In the genomic region with DNA sequence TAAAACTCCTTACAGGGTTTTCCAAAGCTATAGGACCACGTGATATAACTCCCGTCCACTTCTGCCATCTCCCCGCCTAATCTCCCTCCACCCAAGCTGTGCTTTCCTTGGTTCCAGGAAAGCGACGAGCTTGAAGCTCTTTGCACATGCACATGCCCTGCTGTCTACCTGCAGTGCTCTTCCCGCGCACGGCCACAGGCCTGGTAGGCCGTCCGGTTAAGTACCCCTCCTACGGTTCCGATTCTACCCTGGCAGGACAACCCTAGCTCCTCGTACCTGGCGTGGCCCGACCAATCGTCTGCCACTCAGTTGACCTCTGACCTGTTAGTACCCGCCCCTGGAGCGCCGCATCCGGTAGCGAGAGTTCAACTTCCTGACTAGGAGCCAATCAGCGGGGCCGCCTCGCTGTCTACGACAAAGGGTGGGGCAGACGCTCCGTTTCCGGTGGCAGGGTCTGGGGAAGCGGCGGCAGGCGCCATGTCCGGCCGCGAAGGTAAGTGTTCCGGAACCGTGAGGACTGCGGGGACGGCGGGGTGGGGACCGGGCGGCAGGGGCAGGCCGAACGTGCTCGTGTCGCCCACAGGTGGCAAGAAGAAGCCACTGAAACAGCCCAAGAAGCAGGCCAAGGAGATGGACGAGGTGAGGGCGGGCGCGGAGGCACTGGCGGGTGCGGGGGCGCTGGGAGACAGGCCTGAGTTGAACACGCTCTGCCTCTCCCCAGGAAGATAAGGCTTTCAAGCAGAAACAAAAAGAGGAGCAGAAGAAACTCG, we compare ENCODE assay signal across 1 cellular context.
TF ChIP-seq lines count a peak whose summit lies in the region.

A gene with protein sequence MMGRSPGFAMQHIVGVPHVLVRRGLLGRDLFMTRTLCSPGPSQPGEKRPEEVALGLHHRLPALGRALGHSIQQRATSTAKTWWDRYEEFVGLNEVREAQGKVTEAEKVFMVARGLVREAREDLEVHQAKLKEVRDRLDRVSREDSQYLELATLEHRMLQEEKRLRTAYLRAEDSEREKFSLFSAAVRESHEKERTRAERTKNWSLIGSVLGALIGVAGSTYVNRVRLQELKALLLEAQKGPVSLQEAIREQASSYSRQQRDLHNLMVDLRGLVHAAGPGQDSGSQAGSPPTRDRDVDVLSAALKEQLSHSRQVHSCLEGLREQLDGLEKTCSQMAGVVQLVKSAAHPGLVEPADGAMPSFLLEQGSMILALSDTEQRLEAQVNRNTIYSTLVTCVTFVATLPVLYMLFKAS (minus strand): TSS at position 300 of the 770 bp plus-strand sequence. CDS start 4,991 bp downstream, outside the sequence.
A gene (plus strand): TSS at position 438 of the 770 bp plus-strand sequence. CDS start 40 bp downstream, at position 478.

TF ChIP-seq in WTC11, 78 proteins besides CTCF, POLR2A, EP300 and RAD21 (continued from another document and continues in another):
- TF ChIP-seq, protein P1, sequence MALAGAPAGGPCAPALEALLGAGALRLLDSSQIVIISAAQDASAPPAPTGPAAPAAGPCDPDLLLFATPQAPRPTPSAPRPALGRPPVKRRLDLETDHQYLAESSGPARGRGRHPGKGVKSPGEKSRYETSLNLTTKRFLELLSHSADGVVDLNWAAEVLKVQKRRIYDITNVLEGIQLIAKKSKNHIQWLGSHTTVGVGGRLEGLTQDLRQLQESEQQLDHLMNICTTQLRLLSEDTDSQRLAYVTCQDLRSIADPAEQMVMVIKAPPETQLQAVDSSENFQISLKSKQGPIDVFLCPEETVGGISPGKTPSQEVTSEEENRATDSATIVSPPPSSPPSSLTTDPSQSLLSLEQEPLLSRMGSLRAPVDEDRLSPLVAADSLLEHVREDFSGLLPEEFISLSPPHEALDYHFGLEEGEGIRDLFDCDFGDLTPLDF (CRISPR knock-in tag; IDR thresholded peaks at IDR 0.05) = 0 out of 2 replicates have a peak, but pooled peaks have one; percentile 24
- no peak for TF ChIP-seq JAZF1 (CRISPR knock-in tag; IDR thresholded peaks at IDR 0.05)
- TF ChIP-seq JUN (CRISPR knock-in tag; IDR thresholded peaks at IDR 0.05) = no peak
- TF ChIP-seq GRHL2 (CRISPR knock-in tag; IDR thresholded peaks at IDR 0.05; ENCODE audit: insufficient replicate concordance, severe bottlenecking) = no peak
- TF ChIP-seq, protein P2, sequence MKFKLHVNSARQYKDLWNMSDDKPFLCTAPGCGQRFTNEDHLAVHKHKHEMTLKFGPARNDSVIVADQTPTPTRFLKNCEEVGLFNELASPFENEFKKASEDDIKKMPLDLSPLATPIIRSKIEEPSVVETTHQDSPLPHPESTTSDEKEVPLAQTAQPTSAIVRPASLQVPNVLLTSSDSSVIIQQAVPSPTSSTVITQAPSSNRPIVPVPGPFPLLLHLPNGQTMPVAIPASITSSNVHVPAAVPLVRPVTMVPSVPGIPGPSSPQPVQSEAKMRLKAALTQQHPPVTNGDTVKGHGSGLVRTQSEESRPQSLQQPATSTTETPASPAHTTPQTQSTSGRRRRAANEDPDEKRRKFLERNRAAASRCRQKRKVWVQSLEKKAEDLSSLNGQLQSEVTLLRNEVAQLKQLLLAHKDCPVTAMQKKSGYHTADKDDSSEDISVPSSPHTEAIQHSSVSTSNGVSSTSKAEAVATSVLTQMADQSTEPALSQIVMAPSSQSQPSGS (CRISPR knock-in tag; IDR thresholded peaks at IDR 0.05; ENCODE audit: borderline replicate concordance, low read depth) = no peak
- TF ChIP-seq, protein P3, sequence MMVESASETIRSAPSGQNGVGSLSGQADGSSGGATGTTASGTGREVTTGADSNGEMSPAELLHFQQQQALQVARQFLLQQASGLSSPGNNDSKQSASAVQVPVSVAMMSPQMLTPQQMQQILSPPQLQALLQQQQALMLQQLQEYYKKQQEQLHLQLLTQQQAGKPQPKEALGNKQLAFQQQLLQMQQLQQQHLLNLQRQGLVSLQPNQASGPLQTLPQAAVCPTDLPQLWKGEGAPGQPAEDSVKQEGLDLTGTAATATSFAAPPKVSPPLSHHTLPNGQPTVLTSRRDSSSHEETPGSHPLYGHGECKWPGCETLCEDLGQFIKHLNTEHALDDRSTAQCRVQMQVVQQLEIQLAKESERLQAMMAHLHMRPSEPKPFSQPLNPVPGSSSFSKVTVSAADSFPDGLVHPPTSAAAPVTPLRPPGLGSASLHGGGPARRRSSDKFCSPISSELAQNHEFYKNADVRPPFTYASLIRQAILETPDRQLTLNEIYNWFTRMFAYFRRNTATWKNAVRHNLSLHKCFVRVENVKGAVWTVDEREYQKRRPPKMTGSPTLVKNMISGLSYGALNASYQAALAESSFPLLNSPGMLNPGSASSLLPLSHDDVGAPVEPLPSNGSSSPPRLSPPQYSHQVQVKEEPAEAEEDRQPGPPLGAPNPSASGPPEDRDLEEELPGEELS (CRISPR knock-in tag; IDR thresholded peaks at IDR 0.05) = 0 out of 2 replicates have a peak, but pooled peaks have one; percentile 75
- TF ChIP-seq, protein P4, sequence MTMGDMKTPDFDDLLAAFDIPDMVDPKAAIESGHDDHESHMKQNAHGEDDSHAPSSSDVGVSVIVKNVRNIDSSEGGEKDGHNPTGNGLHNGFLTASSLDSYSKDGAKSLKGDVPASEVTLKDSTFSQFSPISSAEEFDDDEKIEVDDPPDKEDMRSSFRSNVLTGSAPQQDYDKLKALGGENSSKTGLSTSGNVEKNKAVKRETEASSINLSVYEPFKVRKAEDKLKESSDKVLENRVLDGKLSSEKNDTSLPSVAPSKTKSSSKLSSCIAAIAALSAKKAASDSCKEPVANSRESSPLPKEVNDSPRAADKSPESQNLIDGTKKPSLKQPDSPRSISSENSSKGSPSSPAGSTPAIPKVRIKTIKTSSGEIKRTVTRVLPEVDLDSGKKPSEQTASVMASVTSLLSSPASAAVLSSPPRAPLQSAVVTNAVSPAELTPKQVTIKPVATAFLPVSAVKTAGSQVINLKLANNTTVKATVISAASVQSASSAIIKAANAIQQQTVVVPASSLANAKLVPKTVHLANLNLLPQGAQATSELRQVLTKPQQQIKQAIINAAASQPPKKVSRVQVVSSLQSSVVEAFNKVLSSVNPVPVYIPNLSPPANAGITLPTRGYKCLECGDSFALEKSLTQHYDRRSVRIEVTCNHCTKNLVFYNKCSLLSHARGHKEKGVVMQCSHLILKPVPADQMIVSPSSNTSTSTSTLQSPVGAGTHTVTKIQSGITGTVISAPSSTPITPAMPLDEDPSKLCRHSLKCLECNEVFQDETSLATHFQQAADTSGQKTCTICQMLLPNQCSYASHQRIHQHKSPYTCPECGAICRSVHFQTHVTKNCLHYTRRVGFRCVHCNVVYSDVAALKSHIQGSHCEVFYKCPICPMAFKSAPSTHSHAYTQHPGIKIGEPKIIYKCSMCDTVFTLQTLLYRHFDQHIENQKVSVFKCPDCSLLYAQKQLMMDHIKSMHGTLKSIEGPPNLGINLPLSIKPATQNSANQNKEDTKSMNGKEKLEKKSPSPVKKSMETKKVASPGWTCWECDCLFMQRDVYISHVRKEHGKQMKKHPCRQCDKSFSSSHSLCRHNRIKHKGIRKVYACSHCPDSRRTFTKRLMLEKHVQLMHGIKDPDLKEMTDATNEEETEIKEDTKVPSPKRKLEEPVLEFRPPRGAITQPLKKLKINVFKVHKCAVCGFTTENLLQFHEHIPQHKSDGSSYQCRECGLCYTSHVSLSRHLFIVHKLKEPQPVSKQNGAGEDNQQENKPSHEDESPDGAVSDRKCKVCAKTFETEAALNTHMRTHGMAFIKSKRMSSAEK (CRISPR knock-in tag; IDR thresholded peaks at IDR 0.05; ENCODE audit: borderline replicate concordance) = no peak
- no peak for TF ChIP-seq ZNF416 (CRISPR knock-in tag; IDR thresholded peaks at IDR 0.05)
- TF ChIP-seq FOXP1 (CRISPR knock-in tag; IDR thresholded peaks at IDR 0.05; ENCODE audit: borderline replicate concordance) = peak; percentile 88; the same call in 1 of the 2 replicates
- no peak for TF ChIP-seq HMGA2 (CRISPR knock-in tag; IDR thresholded peaks at IDR 0.05)
- no peak for TF ChIP-seq EMX1 (CRISPR knock-in tag; IDR thresholded peaks at IDR 0.05)
- TF ChIP-seq, protein P5, sequence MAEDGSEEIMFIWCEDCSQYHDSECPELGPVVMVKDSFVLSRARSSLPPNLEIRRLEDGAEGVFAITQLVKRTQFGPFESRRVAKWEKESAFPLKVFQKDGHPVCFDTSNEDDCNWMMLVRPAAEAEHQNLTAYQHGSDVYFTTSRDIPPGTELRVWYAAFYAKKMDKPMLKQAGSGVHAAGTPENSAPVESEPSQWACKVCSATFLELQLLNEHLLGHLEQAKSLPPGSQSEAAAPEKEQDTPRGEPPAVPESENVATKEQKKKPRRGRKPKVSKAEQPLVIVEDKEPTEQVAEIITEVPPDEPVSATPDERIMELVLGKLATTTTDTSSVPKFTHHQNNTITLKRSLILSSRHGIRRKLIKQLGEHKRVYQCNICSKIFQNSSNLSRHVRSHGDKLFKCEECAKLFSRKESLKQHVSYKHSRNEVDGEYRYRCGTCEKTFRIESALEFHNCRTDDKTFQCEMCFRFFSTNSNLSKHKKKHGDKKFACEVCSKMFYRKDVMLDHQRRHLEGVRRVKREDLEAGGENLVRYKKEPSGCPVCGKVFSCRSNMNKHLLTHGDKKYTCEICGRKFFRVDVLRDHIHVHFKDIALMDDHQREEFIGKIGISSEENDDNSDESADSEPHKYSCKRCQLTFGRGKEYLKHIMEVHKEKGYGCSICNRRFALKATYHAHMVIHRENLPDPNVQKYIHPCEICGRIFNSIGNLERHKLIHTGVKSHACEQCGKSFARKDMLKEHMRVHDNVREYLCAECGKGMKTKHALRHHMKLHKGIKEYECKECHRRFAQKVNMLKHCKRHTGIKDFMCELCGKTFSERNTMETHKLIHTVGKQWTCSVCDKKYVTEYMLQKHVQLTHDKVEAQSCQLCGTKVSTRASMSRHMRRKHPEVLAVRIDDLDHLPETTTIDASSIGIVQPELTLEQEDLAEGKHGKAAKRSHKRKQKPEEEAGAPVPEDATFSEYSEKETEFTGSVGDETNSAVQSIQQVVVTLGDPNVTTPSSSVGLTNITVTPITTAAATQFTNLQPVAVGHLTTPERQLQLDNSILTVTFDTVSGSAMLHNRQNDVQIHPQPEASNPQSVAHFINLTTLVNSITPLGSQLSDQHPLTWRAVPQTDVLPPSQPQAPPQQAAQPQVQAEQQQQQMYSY (CRISPR knock-in tag; IDR thresholded peaks at IDR 0.05) = no peak
- TF ChIP-seq, protein P6, sequence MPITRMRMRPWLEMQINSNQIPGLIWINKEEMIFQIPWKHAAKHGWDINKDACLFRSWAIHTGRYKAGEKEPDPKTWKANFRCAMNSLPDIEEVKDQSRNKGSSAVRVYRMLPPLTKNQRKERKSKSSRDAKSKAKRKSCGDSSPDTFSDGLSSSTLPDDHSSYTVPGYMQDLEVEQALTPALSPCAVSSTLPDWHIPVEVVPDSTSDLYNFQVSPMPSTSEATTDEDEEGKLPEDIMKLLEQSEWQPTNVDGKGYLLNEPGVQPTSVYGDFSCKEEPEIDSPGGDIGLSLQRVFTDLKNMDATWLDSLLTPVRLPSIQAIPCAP (CRISPR knock-in tag; IDR thresholded peaks at IDR 0.05) = 0 out of 2 replicates have a peak, but pooled peaks have one; percentile 23
- TF ChIP-seq ZNF232 (CRISPR knock-in tag; IDR thresholded peaks at IDR 0.05) = peak; percentile 95
- no peak for TF ChIP-seq SOX15 (CRISPR knock-in tag; IDR thresholded peaks at IDR 0.05)
- TF ChIP-seq, protein P7, sequence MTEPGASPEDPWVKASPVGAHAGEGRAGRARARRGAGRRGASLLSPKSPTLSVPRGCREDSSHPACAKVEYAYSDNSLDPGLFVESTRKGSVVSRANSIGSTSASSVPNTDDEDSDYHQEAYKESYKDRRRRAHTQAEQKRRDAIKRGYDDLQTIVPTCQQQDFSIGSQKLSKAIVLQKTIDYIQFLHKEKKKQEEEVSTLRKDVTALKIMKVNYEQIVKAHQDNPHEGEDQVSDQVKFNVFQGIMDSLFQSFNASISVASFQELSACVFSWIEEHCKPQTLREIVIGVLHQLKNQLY (CRISPR knock-in tag; IDR thresholded peaks at IDR 0.05) = 0 out of 2 replicates have a peak, but pooled peaks have one; percentile 78
- no peak for TF ChIP-seq ZNF121 (CRISPR knock-in tag; IDR thresholded peaks at IDR 0.05)
- TF ChIP-seq, protein P8, sequence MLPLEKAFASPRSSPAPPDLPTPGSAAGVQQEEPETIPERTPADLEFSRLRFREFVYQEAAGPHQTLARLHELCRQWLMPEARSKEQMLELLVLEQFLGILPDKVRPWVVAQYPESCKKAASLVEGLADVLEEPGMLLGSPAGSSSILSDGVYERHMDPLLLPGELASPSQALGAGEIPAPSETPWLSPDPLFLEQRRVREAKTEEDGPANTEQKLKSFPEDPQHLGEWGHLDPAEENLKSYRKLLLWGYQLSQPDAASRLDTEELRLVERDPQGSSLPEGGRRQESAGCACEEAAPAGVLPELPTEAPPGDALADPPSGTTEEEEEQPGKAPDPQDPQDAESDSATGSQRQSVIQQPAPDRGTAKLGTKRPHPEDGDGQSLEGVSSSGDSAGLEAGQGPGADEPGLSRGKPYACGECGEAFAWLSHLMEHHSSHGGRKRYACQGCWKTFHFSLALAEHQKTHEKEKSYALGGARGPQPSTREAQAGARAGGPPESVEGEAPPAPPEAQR (CRISPR knock-in tag; IDR thresholded peaks at IDR 0.05) = no peak
- TF ChIP-seq FOXK1 (CRISPR knock-in tag; IDR thresholded peaks at IDR 0.05) = peak; percentile 96
- TF ChIP-seq, protein P9, sequence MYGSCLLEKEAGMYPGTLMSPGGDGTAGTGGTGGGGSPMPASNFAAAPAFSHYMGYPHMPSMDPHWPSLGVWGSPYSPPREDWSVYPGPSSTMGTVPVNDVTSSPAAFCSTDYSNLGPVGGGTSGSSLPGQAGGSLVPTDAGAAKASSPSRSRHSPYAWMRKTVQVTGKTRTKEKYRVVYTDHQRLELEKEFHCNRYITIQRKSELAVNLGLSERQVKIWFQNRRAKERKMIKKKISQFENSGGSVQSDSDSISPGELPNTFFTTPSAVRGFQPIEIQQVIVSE (CRISPR knock-in tag; IDR thresholded peaks at IDR 0.05; ENCODE audit: borderline replicate concordance) = no peak
- no peak for TF ChIP-seq ZNF138 (CRISPR knock-in tag; conservative IDR thresholded peaks at IDR 0.05)
- TF ChIP-seq GTF2I (CRISPR knock-in tag; conservative IDR thresholded peaks at IDR 0.05) = no peak
- peak; percentile 92 for TF ChIP-seq ATF1 (CRISPR knock-in tag; IDR thresholded peaks at IDR 0.05)
- TF ChIP-seq, protein P10, sequence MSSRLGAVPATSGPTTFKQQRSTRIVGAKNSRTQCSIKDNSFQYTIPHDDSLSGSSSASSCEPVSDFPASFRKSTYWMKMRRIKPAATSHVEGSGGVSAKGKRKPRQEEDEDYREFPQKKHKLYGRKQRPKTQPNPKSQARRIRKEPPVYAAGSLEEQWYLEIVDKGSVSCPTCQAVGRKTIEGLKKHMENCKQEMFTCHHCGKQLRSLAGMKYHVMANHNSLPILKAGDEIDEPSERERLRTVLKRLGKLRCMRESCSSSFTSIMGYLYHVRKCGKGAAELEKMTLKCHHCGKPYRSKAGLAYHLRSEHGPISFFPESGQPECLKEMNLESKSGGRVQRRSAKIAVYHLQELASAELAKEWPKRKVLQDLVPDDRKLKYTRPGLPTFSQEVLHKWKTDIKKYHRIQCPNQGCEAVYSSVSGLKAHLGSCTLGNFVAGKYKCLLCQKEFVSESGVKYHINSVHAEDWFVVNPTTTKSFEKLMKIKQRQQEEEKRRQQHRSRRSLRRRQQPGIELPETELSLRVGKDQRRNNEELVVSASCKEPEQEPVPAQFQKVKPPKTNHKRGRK (CRISPR knock-in tag; IDR thresholded peaks at IDR 0.05; ENCODE audit: borderline replicate concordance) = no peak
- no peak for TF ChIP-seq OVOL2 (CRISPR knock-in tag; IDR thresholded peaks at IDR 0.05; ENCODE audit: borderline replicate concordance)
- peak; percentile 20; the same call in 1 of the 2 replicates for TF ChIP-seq CBFB (CRISPR knock-in tag; IDR thresholded peaks at IDR 0.05; ENCODE audit: low read depth)
- peak; percentile 91 for TF ChIP-seq SMAD3 (CRISPR knock-in tag; IDR thresholded peaks at IDR 0.05; ENCODE audit: borderline replicate concordance)
